In genomic region chr4:78601013-78601412, GRCh38 we compare ENCODE assay signal across 13 cellular contexts. TPM values are rescaled to one million over a fixed set of nuclear protein-coding genes. Genes with fewer than 3 reads are reported as not detected.
DNase-seq lines count a peak whose midpoint lies in the region; ATAC-seq, FAIRE-seq and TF ChIP-seq lines count a peak whose summit lies in the region.
"Had no signal": no experiment of that assay in that cellular context is flagged by ENCODE, and none has a peak within 500 bp of the region (broad histone marks: within the 10 kb centered on the region; RNA-seq: fewer than 3 reads in every experiment).

No MANE protein-coding gene starts in this region.

- no peaks in the 10 kb centered on the region for H3K9me3 ChIP-seq in upper lobe of right lung

- H3K27me3 ChIP-seq in upper lobe of right lung, result no peaks in the 10 kb centered on the region

- intact Hi-C loops in upper lobe of right lung (cut with DNase I), result no loop called here

- no peaks in the 10 kb centered on the region for H3K4me1 ChIP-seq in upper lobe of right lung

- H3K4me3 ChIP-seq in fibroblast of mammary gland (ENCODE audit: control insufficient read depth, low read depth, low read length), result no peak overlapping the region
- no peak overlapping the region for H3K4me3 ChIP-seq in upper lobe of right lung

- TF ChIP-seq CTCF in fibroblast of mammary gland (conservative IDR thresholded peaks at IDR 0.05; ENCODE audit: control insufficient read depth, insufficient read depth, low read depth, low read length), result no peak
- TF ChIP-seq CTCF in upper lobe of right lung (IDR thresholded peaks at IDR 0.05), result no peak

- DNase-seq in fibroblast of mammary gland (ENCODE audit: low read depth) (peak; percentile 79), RCC 7860 (ENCODE audit: low spot score) (no peak), upper lobe of right lung (no peak), NCI-H2196 (lab: John Stamatoyannopoulos, UW; ENCODE audit: unreplicated experiment) (no peak), NCI-H2107 treated with DMSO at 0.1 percent for 48 hours (lab: John Stamatoyannopoulos, UW; ENCODE audit: unreplicated experiment) (no peak)
- DNase-seq: activated CD4-positive, alpha-beta T cell treated with anti-CD3 and anti-CD28 coated beads for 48 hours; activated gamma-delta T cell; foreskin fibroblast; NCI-H345; stimulated activated CD4-positive, alpha-beta T cell treated with anti-CD3 and anti-CD28 coated beads, Interleukin-2, amount 100 ng/mL, for 48 hours had no signal

- peaks cover 21% of the 10 kb centered on the region for H3K36me3 ChIP-seq in upper lobe of right lung

- no peak overlapping the region for H3K27ac ChIP-seq in upper lobe of right lung

- ATAC-seq in GM18519 (IDR thresholded peaks at IDR 0.05; ENCODE audit: low FRiP score, unreplicated experiment) (peak; percentile 93), GM21526 (IDR thresholded peaks at IDR 0.05; ENCODE audit: low FRiP score, unreplicated experiment) (peak; percentile 86), HG03378 (IDR thresholded peaks at IDR 0.05; ENCODE audit: unreplicated experiment) (peak; percentile 95), upper lobe of right lung (no peak)

- FAIRE-seq in RCC 7860 (lab: Jason Lieb, UNC), result no peak

RNA-seq across cellular contexts. Expression of gene ANXA3, which starts 49.4 kb away (rescaled TPM):
- 182 TPM for total RNA-seq in upper lobe of right lung
